Comparison of ENCODE assay signal across 18 cellular contexts in genomic region chr12:19620222-19620621, GRCh38.
A peak's percentile ranks its signal among the peaks of the same experiment; 100 is the strongest.
DNase-seq lines count a peak whose midpoint lies in the region; ATAC-seq and TF ChIP-seq lines count a peak whose summit lies in the region.
"Had no signal": no experiment of that assay in that cellular context is flagged by ENCODE, and none has a peak within 500 bp of the region (broad histone marks: within the 10 kb centered on the region; RNA-seq: fewer than 3 reads in every experiment).

No MANE protein-coding gene starts in this region.

- H3K79me2 ChIP-seq in mammary epithelial cell (ENCODE audit: insufficient read depth, low read length), result no peaks in the 10 kb centered on the region

- DNase-seq in HT-29 (ENCODE audit: low spot score) (peak; percentile 12), mammary epithelial cell (peak; percentile 16), fibroblast of villous mesenchyme (ENCODE audit: low read depth) (peak; percentile 10), stomach (peak; percentile 35), KBM-7 (no peak), AML-193 (lab: John Stamatoyannopoulos, UW) (no peak)
- DNase-seq: activated naive CD8-positive, alpha-beta T cell treated with anti-CD3 and anti-CD28 coated beads for 36 hours; activated T-cell treated with anti-CD3 and anti-CD28 coated beads, Interleukin-2, amount 50 U/mL, for 4 hours; body of pancreas; cortex of kidney; DMS79 treated with DMSO at 0.1 percent for 48 hours; NCI-H1417; NCI-H2171 treated with DMSO at 0.1 percent for 48 hours; T1000 had no signal

- H3K9ac ChIP-seq in mammary epithelial cell (ENCODE audit: insufficient read depth, low read length), result no peak overlapping the region

- TF ChIP-seq CTCF in mammary epithelial cell (conservative IDR thresholded peaks at IDR 0.05 in 1 of 2, IDR thresholded peaks at IDR 0.05 in 1 of 2; ENCODE audit: extremely low read depth in 1 of 2, insufficient read depth in 1 of 2, low read depth in 1 of 2, low read length in 2 of 2), result no peak
- no peak for TF ChIP-seq CTCF in fibroblast of villous mesenchyme (IDR thresholded peaks at IDR 0.05; ENCODE audit: insufficient read depth, low read depth, low read length)
- no peak for TF ChIP-seq CTCF in stomach (IDR thresholded peaks at IDR 0.05)

- H3K9me3 ChIP-seq in mammary epithelial cell (replicated peaks; ENCODE audit: insufficient read depth, low read length), result no peaks in the 10 kb centered on the region
- H3K9me3 ChIP-seq in stomach, result no peaks in the 10 kb centered on the region
- H3K9me3 ChIP-seq: body of pancreas, right atrium auricular region had no signal

- H3K4me3 ChIP-seq in mammary epithelial cell (replicated peaks in 1 of 3; ENCODE audit: insufficient read depth in 1 of 3, low read depth in 2 of 3, low read length in 3 of 3) (no peak overlapping the region), fibroblast of villous mesenchyme (ENCODE audit: low read depth, low read length) (no peak overlapping the region), stomach (no peak overlapping the region)
- H3K4me3 ChIP-seq: body of pancreas, right atrium auricular region had no signal

- CTCF ChIA-PET in mammary epithelial cell (lab: Charles Lee; ENCODE audit: low non-redundant PET), result no interaction called here

- dilution Hi-C loops in mammary epithelial cell (cut with HindIII; ENCODE audit: low sequenced_read_pairs), result no loop called here

- TF ChIP-seq POLR2A in stomach (IDR thresholded peaks at IDR 0.05), result no peak

- H2AFZ ChIP-seq in mammary epithelial cell (ENCODE audit: low read depth, low read length), result no peak overlapping the region

- H3K4me1 ChIP-seq in mammary epithelial cell (ENCODE audit: insufficient read depth, low read length) (no peaks in the 10 kb centered on the region), stomach (no peaks in the 10 kb centered on the region)
- H3K4me1 ChIP-seq: body of pancreas, right atrium auricular region had no signal

- no TSS peak for BruUV-seq in mammary epithelial cell (replicated peaks; lab: Mats Ljungman, UMichigan)

- H3K4me2 ChIP-seq in mammary epithelial cell (ENCODE audit: insufficient read depth, low read depth, low read length), result no peak overlapping the region

- H3K27ac ChIP-seq in mammary epithelial cell (ENCODE audit: insufficient read depth, low read depth, low read length) (no peak overlapping the region), stomach (no peak overlapping the region)
- H3K27ac ChIP-seq: body of pancreas, right atrium auricular region had no signal

- H3K27me3 ChIP-seq in mammary epithelial cell (ENCODE audit: insufficient read depth, low read length) (no peaks in the 10 kb centered on the region), stomach (no peaks in the 10 kb centered on the region)
- H3K27me3 ChIP-seq: body of pancreas, right atrium auricular region had no signal

- 85% methylated on average over 3 of the region's 7 CpGs for WGBS in mammary epithelial cell (ENCODE audit: low coverage, missing lambda C conversion rate)
- 64 to 72% (median 69%) methylated on average over 7 of the region's 7 CpGs for WGBS in stomach, 5 donors

- TF ChIP-seq EP300 in stomach (IDR thresholded peaks at IDR 0.05), result no peak

- in situ Hi-C loops in mammary epithelial cell (cut with MboI; ENCODE audit: low sequenced_read_pairs in 2 of 2) (no loop called here), KBM-7 (cut with MboI; ENCODE audit: low pct_unique_long_range_greater_than_20kb, low sequenced_read_pairs) (no loop called here)

- H4K20me1 ChIP-seq in mammary epithelial cell (ENCODE audit: insufficient read depth, low read length), result no peaks in the 10 kb centered on the region

- ATAC-seq in GM19023 (IDR thresholded peaks at IDR 0.05; ENCODE audit: unreplicated experiment) (no peak), HG02870 (IDR thresholded peaks at IDR 0.05; ENCODE audit: unreplicated experiment) (no peak)
- ATAC-seq: activated T-cell treated with anti-CD3 and anti-CD28 coated beads, Interleukin-2, amount 50 U/mL, for 4 hours; body of pancreas; Panc1 had no signal

- H3K36me3 ChIP-seq in mammary epithelial cell (ENCODE audit: insufficient read depth, low read length) (no peaks in the 10 kb centered on the region), stomach (no peaks in the 10 kb centered on the region)
- H3K36me3 ChIP-seq: right atrium auricular region had no signal

- intact Hi-C loops in mammary epithelial cell (cut with micrococcal nuclease), result no loop called here
- intact Hi-C loops in stomach (cut with DNase I; ENCODE audit: low total_unique reads), result no loop called here

Comparison
In these comparisons a context has a peak if more than half of its experiments do, and no peak if none do; other contexts are left out.
1. DNase-seq: peak in HT-29 (single experiment), mammary epithelial cell (single experiment), fibroblast of villous mesenchyme (single experiment) and stomach (single experiment); none in KBM-7 (single experiment) and AML-193 (0 of 2).